1 cellular context compared by ENCODE assay signal in the genomic region with DNA sequence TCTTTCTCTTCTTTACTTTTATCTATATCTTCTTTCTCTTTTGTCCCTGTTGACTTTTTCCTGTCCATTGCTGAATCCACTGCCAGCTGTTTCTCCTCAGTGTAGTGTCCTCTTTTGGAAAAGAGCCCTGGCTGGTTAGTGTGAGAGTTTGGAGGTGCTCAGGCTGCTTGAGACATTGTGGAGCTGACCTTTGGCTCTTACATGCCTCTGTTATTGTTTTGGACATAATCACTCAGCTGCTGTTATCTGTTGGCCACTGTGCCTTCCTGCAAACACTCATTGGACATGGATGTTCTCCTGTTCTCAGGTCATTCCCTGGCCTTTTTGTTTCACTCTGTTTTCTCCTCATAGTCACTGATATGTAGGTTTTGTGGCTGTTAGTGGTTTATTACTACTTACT.
TF ChIP-seq lines count a peak whose summit lies in the region.

No MANE protein-coding gene starts in this region.

TF ChIP-seq in GM23338, 12 proteins besides CTCF, POLR2A, EP300 and RAD21 (continued from another document):
- TF ChIP-seq, protein P1, sequence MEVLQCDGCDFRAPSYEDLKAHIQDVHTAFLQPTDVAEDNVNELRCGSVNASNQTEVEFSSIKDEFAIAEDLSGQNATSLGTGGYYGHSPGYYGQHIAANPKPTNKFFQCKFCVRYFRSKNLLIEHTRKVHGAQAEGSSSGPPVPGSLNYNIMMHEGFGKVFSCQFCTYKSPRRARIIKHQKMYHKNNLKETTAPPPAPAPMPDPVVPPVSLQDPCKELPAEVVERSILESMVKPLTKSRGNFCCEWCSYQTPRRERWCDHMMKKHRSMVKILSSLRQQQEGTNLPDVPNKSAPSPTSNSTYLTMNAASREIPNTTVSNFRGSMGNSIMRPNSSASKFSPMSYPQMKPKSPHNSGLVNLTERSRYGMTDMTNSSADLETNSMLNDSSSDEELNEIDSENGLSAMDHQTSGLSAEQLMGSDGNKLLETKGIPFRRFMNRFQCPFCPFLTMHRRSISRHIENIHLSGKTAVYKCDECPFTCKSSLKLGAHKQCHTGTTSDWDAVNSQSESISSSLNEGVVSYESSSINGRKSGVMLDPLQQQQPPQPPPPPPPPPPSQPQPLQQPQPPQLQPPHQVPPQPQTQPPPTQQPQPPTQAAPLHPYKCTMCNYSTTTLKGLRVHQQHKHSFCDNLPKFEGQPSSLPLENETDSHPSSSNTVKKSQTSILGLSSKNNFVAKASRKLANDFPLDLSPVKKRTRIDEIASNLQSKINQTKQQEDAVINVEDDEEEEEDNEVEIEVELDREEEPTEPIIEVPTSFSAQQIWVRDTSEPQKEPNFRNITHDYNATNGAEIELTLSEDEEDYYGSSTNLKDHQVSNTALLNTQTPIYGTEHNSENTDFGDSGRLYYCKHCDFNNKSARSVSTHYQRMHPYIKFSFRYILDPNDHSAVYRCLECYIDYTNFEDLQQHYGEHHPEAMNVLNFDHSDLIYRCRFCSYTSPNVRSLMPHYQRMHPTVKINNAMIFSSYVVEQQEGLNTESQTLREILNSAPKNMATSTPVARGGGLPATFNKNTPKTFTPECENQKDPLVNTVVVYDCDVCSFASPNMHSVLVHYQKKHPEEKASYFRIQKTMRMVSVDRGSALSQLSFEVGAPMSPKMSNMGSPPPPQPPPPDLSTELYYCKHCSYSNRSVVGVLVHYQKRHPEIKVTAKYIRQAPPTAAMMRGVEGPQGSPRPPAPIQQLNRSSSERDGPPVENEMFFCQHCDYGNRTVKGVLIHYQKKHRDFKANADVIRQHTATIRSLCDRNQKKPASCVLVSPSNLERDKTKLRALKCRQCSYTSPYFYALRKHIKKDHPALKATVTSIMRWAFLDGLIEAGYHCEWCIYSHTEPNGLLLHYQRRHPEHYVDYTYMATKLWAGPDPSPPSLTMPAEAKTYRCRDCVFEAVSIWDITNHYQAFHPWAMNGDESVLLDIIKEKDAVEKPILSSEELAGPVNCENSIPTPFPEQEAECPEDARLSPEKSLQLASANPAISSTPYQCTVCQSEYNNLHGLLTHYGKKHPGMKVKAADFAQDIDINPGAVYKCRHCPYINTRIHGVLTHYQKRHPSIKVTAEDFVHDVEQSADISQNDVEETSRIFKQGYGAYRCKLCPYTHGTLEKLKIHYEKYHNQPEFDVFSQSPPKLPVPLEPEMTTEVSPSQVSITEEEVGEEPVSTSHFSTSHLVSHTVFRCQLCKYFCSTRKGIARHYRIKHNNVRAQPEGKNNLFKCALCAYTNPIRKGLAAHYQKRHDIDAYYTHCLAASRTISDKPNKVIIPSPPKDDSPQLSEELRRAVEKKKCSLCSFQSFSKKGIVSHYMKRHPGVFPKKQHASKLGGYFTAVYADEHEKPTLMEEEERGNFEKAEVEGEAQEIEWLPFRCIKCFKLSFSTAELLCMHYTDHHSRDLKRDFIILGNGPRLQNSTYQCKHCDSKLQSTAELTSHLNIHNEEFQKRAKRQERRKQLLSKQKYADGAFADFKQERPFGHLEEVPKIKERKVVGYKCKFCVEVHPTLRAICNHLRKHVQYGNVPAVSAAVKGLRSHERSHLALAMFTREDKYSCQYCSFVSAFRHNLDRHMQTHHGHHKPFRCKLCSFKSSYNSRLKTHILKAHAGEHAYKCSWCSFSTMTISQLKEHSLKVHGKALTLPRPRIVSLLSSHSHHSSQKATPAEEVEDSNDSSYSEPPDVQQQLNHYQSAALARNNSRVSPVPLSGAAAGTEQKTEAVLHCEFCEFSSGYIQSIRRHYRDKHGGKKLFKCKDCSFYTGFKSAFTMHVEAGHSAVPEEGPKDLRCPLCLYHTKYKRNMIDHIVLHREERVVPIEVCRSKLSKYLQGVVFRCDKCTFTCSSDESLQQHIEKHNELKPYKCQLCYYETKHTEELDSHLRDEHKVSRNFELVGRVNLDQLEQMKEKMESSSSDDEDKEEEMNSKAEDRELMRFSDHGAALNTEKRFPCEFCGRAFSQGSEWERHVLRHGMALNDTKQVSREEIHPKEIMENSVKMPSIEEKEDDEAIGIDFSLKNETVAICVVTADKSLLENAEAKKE (CRISPR knock-in tag; IDR thresholded peaks at IDR 0.05), result no peak
- TF ChIP-seq ZNF114 (CRISPR knock-in tag; IDR thresholded peaks at IDR 0.05) (no peak), EZH2phosphoT487 (IDR thresholded peaks at IDR 0.05; ENCODE audit: unreplicated experiment) (no peak), CREB1 (CRISPR knock-in tag; IDR thresholded peaks at IDR 0.05; ENCODE audit: low read depth) (no peak), POLR2AphosphoS5 (IDR thresholded peaks at IDR 0.05; ENCODE audit: low read depth) (no peak), ZNF331 (CRISPR knock-in tag; IDR thresholded peaks at IDR 0.05; ENCODE audit: low read depth) (no peak), STAT1 (IDR thresholded peaks at IDR 0.05; ENCODE audit: unreplicated experiment) (no peak), EZH2 (IDR thresholded peaks at IDR 0.05; ENCODE audit: low read depth, unreplicated experiment) (no peak), NANOG (IDR thresholded peaks at IDR 0.05; ENCODE audit: borderline replicate concordance) (no peak)
- TF ChIP-seq, protein P2, sequence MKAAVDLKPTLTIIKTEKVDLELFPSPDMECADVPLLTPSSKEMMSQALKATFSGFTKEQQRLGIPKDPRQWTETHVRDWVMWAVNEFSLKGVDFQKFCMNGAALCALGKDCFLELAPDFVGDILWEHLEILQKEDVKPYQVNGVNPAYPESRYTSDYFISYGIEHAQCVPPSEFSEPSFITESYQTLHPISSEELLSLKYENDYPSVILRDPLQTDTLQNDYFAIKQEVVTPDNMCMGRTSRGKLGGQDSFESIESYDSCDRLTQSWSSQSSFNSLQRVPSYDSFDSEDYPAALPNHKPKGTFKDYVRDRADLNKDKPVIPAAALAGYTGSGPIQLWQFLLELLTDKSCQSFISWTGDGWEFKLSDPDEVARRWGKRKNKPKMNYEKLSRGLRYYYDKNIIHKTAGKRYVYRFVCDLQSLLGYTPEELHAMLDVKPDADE (IDR thresholded peaks at IDR 0.05), result no peak
- TF ChIP-seq, protein P3, sequence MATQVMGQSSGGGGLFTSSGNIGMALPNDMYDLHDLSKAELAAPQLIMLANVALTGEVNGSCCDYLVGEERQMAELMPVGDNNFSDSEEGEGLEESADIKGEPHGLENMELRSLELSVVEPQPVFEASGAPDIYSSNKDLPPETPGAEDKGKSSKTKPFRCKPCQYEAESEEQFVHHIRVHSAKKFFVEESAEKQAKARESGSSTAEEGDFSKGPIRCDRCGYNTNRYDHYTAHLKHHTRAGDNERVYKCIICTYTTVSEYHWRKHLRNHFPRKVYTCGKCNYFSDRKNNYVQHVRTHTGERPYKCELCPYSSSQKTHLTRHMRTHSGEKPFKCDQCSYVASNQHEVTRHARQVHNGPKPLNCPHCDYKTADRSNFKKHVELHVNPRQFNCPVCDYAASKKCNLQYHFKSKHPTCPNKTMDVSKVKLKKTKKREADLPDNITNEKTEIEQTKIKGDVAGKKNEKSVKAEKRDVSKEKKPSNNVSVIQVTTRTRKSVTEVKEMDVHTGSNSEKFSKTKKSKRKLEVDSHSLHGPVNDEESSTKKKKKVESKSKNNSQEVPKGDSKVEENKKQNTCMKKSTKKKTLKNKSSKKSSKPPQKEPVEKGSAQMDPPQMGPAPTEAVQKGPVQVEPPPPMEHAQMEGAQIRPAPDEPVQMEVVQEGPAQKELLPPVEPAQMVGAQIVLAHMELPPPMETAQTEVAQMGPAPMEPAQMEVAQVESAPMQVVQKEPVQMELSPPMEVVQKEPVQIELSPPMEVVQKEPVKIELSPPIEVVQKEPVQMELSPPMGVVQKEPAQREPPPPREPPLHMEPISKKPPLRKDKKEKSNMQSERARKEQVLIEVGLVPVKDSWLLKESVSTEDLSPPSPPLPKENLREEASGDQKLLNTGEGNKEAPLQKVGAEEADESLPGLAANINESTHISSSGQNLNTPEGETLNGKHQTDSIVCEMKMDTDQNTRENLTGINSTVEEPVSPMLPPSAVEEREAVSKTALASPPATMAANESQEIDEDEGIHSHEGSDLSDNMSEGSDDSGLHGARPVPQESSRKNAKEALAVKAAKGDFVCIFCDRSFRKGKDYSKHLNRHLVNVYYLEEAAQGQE (IDR thresholded peaks at IDR 0.05; ENCODE audit: unreplicated experiment), result no peak
TF ChIP-seq in GM23338: peak in this region for 0.
